14 cellular contexts compared by ENCODE assay signal in genomic region chr7:147700702-147701101, GRCh38.
DNase-seq lines count a peak whose midpoint lies in the region; ATAC-seq and TF ChIP-seq lines count a peak whose summit lies in the region.
"Had no signal": no experiment of that assay in that cellular context is flagged by ENCODE, and none has a peak within 500 bp of the region (broad histone marks: within the 10 kb centered on the region; RNA-seq: fewer than 3 reads in every experiment).

No MANE protein-coding gene starts in this region.

- no peaks in the 10 kb centered on the region for H3K27me3 Mint-ChIP-seq in chondrocyte (ENCODE audit: low read depth)

- DNase-seq in NCI-H2227 treated with DMSO at 0.1 percent for 48 hours (lab: John Stamatoyannopoulos, UW), result peak; percentile 43
- no peak for DNase-seq in chondrocyte (ENCODE audit: low spot score)
- no peak for DNase-seq in gastrocnemius medialis
- DNase-seq in NCI-H524 (lab: John Stamatoyannopoulos, UW), result no peak
- DNase-seq: Calu3, MM.1S, NCI-H1105, NCI-H2029, NCI-H526, SHP77 treated with DMSO at 0.1 percent for 48 hours had no signal

- intact Hi-C loops in gastrocnemius medialis (cut with DNase I; ENCODE audit: low total_unique reads), result no loop called here

- peaks cover 32% of the 10 kb centered on the region for H3K9me3 Mint-ChIP-seq in chondrocyte (ENCODE audit: low read depth)

- H3K9me3 ChIP-seq in HEK293 (ENCODE audit: control insufficient read depth, insufficient read depth, low read depth, low read length), result no peaks in the 10 kb centered on the region
- H3K9me3 ChIP-seq in gastrocnemius medialis, result no peaks in the 10 kb centered on the region

- no peak overlapping the region for H3K4me3 Mint-ChIP-seq in chondrocyte (ENCODE audit: unreplicated experiment)

- POLR2A ChIA-PET in HEK293 (lab: Yijun Ruan, JAX), result no interaction called here

- ATAC-seq in HG02870 (IDR thresholded peaks at IDR 0.05; ENCODE audit: unreplicated experiment), result no peak
- ATAC-seq in gastrocnemius medialis, result no peak
- ATAC-seq in HG03432 (IDR thresholded peaks at IDR 0.05; ENCODE audit: unreplicated experiment), result no peak
- ATAC-seq: HCT116 had no signal

- H3K27me3 ChIP-seq in gastrocnemius medialis, result no peaks in the 10 kb centered on the region

- no peak for TF ChIP-seq CTCF in HEK293 (tag by site-specific recombination; IDR thresholded peaks at IDR 0.05)
- TF ChIP-seq CTCF in chondrocyte (IDR thresholded peaks at IDR 0.05), result no peak
- TF ChIP-seq CTCF in gastrocnemius medialis (IDR thresholded peaks at IDR 0.05 in 4 of 5, conservative IDR thresholded peaks at IDR 0.05 in 1 of 5), result no peak

- CTCF ChIA-PET in HEK293 (lab: Yijun Ruan, JAX), result no interaction called here

- H3K36me3 ChIP-seq in HEK293 (ENCODE audit: control insufficient read depth in 2 of 2, insufficient read depth in 1 of 2, low read length in 2 of 2) (no peaks in the 10 kb centered on the region), gastrocnemius medialis (no peaks in the 10 kb centered on the region)

- peaks cover 15% of the 10 kb centered on the region for H3K4me1 Mint-ChIP-seq in chondrocyte (ENCODE audit: low read depth)

- H3K4me3 ChIP-seq in HEK293 (ENCODE audit: low read depth, low read length) (no peak overlapping the region), gastrocnemius medialis (no peak overlapping the region)

- H3K27ac ChIP-seq in HEK293 (ENCODE audit: extremely low read depth, low read depth, low read length) (no peak overlapping the region), gastrocnemius medialis (no peak overlapping the region)

- in situ Hi-C loops in gastrocnemius medialis (cut with MboI; ENCODE audit: low sequenced_read_pairs in 4 of 4), result loop anchor here in 1 of 4 donors (25.0 kb wide), 1 partner anchor 112 kb away; no protein-coding TSS in a partner anchor

- H3K27ac Mint-ChIP-seq in chondrocyte (ENCODE audit: unreplicated experiment), result peak overlapping the region; percentile 11

- no peak for TF ChIP-seq POLR2A in gastrocnemius medialis (IDR thresholded peaks at IDR 0.05)

- peaks cover 5% of the 10 kb centered on the region for H3K36me3 Mint-ChIP-seq in chondrocyte (ENCODE audit: low read depth)

- H3K4me1 ChIP-seq in HEK293 (ENCODE audit: control insufficient read depth, insufficient read depth, low read length), result no peaks in the 10 kb centered on the region
- H3K4me1 ChIP-seq in gastrocnemius medialis, result no peaks in the 10 kb centered on the region

TF ChIP-seq in HEK293, 187 proteins besides CTCF, POLR2A, EP300 and RAD21:
- peak; percentile 23; the same call in 1 of the 2 replicates for TF ChIP-seq ZIC2 (tag by site-specific recombination; IDR thresholded peaks at IDR 0.05)
- TF ChIP-seq ZSCAN5A (tag by site-specific recombination; IDR thresholded peaks at IDR 0.05), result no peak
